ENCODE assay signal across 8 cellular contexts in genomic region chr20:33811763-33812672, GRCh38. TPM values are rescaled to one million over a fixed set of nuclear protein-coding genes. Genes with fewer than 3 reads are reported as not detected.
A peak's percentile ranks its signal among the peaks of the same experiment; 100 is the strongest.
DNase-seq lines count a peak whose midpoint lies in the region; ATAC-seq and TF ChIP-seq lines count a peak whose summit lies in the region.

No MANE protein-coding gene starts in this region.

- intact Hi-C loops in tibial artery (cut with DNase I; ENCODE audit: low total_unique reads): loop anchor here (10.0 kb wide), 1 partner anchor 183 kb away; the partner anchor contains the start of gene RALY

- no peaks in the 10 kb centered on the region for H3K27me3 Mint-ChIP-seq in natural killer cell treated with Interleukin-12 subunit alpha and Interleukin-12 subunit beta and Interleukin-15 and Interleukin-18, amount 100 ng/mL, for 72 hours

- peaks cover 2% of the 10 kb centered on the region for H4K20me1 ChIP-seq in fibroblast of lung (ENCODE audit: control insufficient read depth, extremely low read depth, insufficient read depth, low read length)

- no peak overlapping the region for H2AFZ ChIP-seq in fibroblast of lung (ENCODE audit: low read length)

- no peaks in the 10 kb centered on the region for H3K27me3 ChIP-seq in fibroblast of lung (ENCODE audit: control insufficient read depth, insufficient read depth, low read length)
- H3K27me3 ChIP-seq in tibial artery: no peaks in the 10 kb centered on the region

- H3K4me1 Mint-ChIP-seq in natural killer cell treated with Interleukin-12 subunit alpha and Interleukin-12 subunit beta and Interleukin-15 and Interleukin-18, amount 100 ng/mL, for 72 hours (ENCODE audit: low read depth in 2 of 2): peaks cover 36 to 38% of the 10 kb centered on the region in 2 donors

- H3K4me1 ChIP-seq in fibroblast of lung (ENCODE audit: control insufficient read depth, extremely low read depth, insufficient read depth, low read length) (no peaks in the 10 kb centered on the region), tibial artery (peaks cover 0 to 38% (median 23%) of the 10 kb centered on the region in 4 donors)

- peak overlapping the region; percentile 100 for H3K4me2 ChIP-seq in fibroblast of lung (ENCODE audit: extremely low read depth, insufficient read depth, low read length)

- H3K4me3 Mint-ChIP-seq in natural killer cell treated with Interleukin-12 subunit alpha and Interleukin-12 subunit beta and Interleukin-15 and Interleukin-18, amount 100 ng/mL, for 72 hours: peak overlapping the region; percentile 90

- H3K9me3 Mint-ChIP-seq in natural killer cell treated with Interleukin-12 subunit alpha and Interleukin-12 subunit beta and Interleukin-15 and Interleukin-18, amount 100 ng/mL, for 72 hours: no peaks in the 10 kb centered on the region

- DNase-seq in AG09319 (ENCODE audit: extremely low read depth, low read depth): peak; percentile 46
- peak; percentile 48 for DNase-seq in NCI-H146 (lab: John Stamatoyannopoulos, UW)
- peak; percentile 46 for DNase-seq in activated CD8-positive, alpha-beta memory T cell treated with anti-CD3 and anti-CD28 coated beads, Interleukin-2, amount 50 U/mL, for 4 hours
- DNase-seq in fibroblast of lung (ENCODE audit: low read depth in 2 of 2): peak; percentile 80 to 81
- DNase-seq in natural killer cell treated with Interleukin-12 subunit alpha and Interleukin-12 subunit beta and Interleukin-15 and Interleukin-18, amount 100 ng/mL, for 72 hours (ENCODE audit: low spot score): peak; percentile 78
- peak; percentile 86 to 88 for DNase-seq in tibial artery
- DNase-seq in COR-L47 (lab: John Stamatoyannopoulos, UW): no peak

- H3K36me3 ChIP-seq in fibroblast of lung (ENCODE audit: control insufficient read depth, insufficient read depth, low read length) (no peaks in the 10 kb centered on the region), tibial artery (no peaks in the 10 kb centered on the region)

- H3K9me3 ChIP-seq in fibroblast of lung (ENCODE audit: control insufficient read depth, insufficient read depth, low read depth, low read length) (no peaks in the 10 kb centered on the region), tibial artery (no peaks in the 10 kb centered on the region)

- peaks cover 51% of the 10 kb centered on the region for H3K79me2 ChIP-seq in fibroblast of lung (ENCODE audit: control insufficient read depth, insufficient read depth, low read length)

- H3K9ac ChIP-seq in fibroblast of lung (ENCODE audit: insufficient read depth, low read length): peak overlapping the region; percentile 93

- peaks cover 15% of the 10 kb centered on the region for H3K36me3 Mint-ChIP-seq in natural killer cell treated with Interleukin-12 subunit alpha and Interleukin-12 subunit beta and Interleukin-15 and Interleukin-18, amount 100 ng/mL, for 72 hours

- TF ChIP-seq CTCF in AG09319 (IDR thresholded peaks at IDR 0.05; ENCODE audit: low read depth, low read length): no peak
- TF ChIP-seq CTCF in fibroblast of lung (conservative IDR thresholded peaks at IDR 0.05 in 1 of 2, IDR thresholded peaks at IDR 0.05 in 1 of 2; ENCODE audit: low read depth in 1 of 2, low read length in 2 of 2): no peak
- no peak for TF ChIP-seq CTCF in tibial artery (IDR thresholded peaks at IDR 0.05)

- peak overlapping the region; percentile 96 to 99 for H3K27ac Mint-ChIP-seq in natural killer cell treated with Interleukin-12 subunit alpha and Interleukin-12 subunit beta and Interleukin-15 and Interleukin-18, amount 100 ng/mL, for 72 hours

- ATAC-seq in GM19452 (IDR thresholded peaks at IDR 0.05; ENCODE audit: unreplicated experiment): peak; percentile 5
- ATAC-seq in natural killer cell treated with Interleukin-12 subunit alpha and Interleukin-12 subunit beta and Interleukin-15 and Interleukin-18, amount 100 ng/mL, for 72 hours: peak; percentile 17 to 52

- H3K4me3 ChIP-seq in fibroblast of lung (replicated peaks in 1 of 4; ENCODE audit: control extremely low read depth in 1 of 4, insufficient read depth in 1 of 4, low read depth in 3 of 4, low read length in 4 of 4) (peak overlapping the region; percentile 82 to 99 (median 96)), tibial artery (peak overlapping the region; percentile 85 to 97)

- H3K27ac ChIP-seq in fibroblast of lung (ENCODE audit: insufficient read depth, low read length) (peak overlapping the region; percentile 98), tibial artery (peak overlapping the region; percentile 93 to 95)

RNA-seq across cellular contexts. Expression of gene CHMP4B, which starts 0.9 kb away (rescaled TPM):
- 26.3 and 26.5 TPM in 2 replicates for total RNA-seq in fibroblast of lung
- polyA plus RNA-seq in fibroblast of lung: 61.3 and 83.2 TPM in 2 replicates
- polyA plus RNA-seq in fibroblast of lung (2012): 110 and 113 TPM in 2 replicates
- polyA minus RNA-seq in fibroblast of lung (ENCODE audit: low replicate concordance): 17.2 and 23.5 TPM in 2 replicates
- total RNA-seq in natural killer cell treated with Interleukin-12 subunit alpha and Interleukin-12 subunit beta and Interleukin-15 and Interleukin-18, amount 100 ng/mL, for 72 hours: 10 to 100 TPM; 62.3 to 84.5 TPM
